Comparison of ENCODE assay signal across 1 cellular context in the genomic region with DNA sequence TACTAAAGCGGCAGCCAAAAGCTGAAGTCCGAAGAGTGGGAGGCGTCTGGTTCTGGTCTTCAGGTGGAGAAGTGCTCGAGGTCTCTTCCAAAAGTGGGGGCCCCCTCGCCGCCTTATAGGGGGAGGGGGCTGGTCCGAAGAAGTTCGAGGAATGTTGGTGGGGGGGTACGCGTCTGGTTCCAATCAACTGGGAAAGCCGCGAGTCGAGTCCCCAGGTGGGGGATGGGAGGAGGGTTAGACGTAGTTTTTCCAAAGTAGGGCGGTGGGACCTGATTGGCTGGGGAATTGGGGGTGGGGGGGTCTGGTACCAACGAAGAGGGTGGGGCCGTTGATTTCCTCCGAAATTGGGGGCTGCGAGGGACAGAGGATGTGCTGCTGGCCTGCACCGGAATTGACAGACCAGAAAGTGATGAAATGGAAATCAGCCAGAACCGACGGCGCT.
TF ChIP-seq lines count a peak whose summit lies in the region.

No MANE protein-coding gene starts in this region.

TF ChIP-seq in GM23338, 12 proteins besides CTCF, POLR2A, EP300 and RAD21 (continued from another document):
- TF ChIP-seq, protein P1, sequence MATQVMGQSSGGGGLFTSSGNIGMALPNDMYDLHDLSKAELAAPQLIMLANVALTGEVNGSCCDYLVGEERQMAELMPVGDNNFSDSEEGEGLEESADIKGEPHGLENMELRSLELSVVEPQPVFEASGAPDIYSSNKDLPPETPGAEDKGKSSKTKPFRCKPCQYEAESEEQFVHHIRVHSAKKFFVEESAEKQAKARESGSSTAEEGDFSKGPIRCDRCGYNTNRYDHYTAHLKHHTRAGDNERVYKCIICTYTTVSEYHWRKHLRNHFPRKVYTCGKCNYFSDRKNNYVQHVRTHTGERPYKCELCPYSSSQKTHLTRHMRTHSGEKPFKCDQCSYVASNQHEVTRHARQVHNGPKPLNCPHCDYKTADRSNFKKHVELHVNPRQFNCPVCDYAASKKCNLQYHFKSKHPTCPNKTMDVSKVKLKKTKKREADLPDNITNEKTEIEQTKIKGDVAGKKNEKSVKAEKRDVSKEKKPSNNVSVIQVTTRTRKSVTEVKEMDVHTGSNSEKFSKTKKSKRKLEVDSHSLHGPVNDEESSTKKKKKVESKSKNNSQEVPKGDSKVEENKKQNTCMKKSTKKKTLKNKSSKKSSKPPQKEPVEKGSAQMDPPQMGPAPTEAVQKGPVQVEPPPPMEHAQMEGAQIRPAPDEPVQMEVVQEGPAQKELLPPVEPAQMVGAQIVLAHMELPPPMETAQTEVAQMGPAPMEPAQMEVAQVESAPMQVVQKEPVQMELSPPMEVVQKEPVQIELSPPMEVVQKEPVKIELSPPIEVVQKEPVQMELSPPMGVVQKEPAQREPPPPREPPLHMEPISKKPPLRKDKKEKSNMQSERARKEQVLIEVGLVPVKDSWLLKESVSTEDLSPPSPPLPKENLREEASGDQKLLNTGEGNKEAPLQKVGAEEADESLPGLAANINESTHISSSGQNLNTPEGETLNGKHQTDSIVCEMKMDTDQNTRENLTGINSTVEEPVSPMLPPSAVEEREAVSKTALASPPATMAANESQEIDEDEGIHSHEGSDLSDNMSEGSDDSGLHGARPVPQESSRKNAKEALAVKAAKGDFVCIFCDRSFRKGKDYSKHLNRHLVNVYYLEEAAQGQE (IDR thresholded peaks at IDR 0.05; ENCODE audit: unreplicated experiment), result no peak
- TF ChIP-seq, protein P2, sequence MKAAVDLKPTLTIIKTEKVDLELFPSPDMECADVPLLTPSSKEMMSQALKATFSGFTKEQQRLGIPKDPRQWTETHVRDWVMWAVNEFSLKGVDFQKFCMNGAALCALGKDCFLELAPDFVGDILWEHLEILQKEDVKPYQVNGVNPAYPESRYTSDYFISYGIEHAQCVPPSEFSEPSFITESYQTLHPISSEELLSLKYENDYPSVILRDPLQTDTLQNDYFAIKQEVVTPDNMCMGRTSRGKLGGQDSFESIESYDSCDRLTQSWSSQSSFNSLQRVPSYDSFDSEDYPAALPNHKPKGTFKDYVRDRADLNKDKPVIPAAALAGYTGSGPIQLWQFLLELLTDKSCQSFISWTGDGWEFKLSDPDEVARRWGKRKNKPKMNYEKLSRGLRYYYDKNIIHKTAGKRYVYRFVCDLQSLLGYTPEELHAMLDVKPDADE (IDR thresholded peaks at IDR 0.05), result no peak
- TF ChIP-seq, protein P3, sequence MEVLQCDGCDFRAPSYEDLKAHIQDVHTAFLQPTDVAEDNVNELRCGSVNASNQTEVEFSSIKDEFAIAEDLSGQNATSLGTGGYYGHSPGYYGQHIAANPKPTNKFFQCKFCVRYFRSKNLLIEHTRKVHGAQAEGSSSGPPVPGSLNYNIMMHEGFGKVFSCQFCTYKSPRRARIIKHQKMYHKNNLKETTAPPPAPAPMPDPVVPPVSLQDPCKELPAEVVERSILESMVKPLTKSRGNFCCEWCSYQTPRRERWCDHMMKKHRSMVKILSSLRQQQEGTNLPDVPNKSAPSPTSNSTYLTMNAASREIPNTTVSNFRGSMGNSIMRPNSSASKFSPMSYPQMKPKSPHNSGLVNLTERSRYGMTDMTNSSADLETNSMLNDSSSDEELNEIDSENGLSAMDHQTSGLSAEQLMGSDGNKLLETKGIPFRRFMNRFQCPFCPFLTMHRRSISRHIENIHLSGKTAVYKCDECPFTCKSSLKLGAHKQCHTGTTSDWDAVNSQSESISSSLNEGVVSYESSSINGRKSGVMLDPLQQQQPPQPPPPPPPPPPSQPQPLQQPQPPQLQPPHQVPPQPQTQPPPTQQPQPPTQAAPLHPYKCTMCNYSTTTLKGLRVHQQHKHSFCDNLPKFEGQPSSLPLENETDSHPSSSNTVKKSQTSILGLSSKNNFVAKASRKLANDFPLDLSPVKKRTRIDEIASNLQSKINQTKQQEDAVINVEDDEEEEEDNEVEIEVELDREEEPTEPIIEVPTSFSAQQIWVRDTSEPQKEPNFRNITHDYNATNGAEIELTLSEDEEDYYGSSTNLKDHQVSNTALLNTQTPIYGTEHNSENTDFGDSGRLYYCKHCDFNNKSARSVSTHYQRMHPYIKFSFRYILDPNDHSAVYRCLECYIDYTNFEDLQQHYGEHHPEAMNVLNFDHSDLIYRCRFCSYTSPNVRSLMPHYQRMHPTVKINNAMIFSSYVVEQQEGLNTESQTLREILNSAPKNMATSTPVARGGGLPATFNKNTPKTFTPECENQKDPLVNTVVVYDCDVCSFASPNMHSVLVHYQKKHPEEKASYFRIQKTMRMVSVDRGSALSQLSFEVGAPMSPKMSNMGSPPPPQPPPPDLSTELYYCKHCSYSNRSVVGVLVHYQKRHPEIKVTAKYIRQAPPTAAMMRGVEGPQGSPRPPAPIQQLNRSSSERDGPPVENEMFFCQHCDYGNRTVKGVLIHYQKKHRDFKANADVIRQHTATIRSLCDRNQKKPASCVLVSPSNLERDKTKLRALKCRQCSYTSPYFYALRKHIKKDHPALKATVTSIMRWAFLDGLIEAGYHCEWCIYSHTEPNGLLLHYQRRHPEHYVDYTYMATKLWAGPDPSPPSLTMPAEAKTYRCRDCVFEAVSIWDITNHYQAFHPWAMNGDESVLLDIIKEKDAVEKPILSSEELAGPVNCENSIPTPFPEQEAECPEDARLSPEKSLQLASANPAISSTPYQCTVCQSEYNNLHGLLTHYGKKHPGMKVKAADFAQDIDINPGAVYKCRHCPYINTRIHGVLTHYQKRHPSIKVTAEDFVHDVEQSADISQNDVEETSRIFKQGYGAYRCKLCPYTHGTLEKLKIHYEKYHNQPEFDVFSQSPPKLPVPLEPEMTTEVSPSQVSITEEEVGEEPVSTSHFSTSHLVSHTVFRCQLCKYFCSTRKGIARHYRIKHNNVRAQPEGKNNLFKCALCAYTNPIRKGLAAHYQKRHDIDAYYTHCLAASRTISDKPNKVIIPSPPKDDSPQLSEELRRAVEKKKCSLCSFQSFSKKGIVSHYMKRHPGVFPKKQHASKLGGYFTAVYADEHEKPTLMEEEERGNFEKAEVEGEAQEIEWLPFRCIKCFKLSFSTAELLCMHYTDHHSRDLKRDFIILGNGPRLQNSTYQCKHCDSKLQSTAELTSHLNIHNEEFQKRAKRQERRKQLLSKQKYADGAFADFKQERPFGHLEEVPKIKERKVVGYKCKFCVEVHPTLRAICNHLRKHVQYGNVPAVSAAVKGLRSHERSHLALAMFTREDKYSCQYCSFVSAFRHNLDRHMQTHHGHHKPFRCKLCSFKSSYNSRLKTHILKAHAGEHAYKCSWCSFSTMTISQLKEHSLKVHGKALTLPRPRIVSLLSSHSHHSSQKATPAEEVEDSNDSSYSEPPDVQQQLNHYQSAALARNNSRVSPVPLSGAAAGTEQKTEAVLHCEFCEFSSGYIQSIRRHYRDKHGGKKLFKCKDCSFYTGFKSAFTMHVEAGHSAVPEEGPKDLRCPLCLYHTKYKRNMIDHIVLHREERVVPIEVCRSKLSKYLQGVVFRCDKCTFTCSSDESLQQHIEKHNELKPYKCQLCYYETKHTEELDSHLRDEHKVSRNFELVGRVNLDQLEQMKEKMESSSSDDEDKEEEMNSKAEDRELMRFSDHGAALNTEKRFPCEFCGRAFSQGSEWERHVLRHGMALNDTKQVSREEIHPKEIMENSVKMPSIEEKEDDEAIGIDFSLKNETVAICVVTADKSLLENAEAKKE (CRISPR knock-in tag; IDR thresholded peaks at IDR 0.05), result no peak
